9 cellular contexts compared by ENCODE assay signal in the genomic region with DNA sequence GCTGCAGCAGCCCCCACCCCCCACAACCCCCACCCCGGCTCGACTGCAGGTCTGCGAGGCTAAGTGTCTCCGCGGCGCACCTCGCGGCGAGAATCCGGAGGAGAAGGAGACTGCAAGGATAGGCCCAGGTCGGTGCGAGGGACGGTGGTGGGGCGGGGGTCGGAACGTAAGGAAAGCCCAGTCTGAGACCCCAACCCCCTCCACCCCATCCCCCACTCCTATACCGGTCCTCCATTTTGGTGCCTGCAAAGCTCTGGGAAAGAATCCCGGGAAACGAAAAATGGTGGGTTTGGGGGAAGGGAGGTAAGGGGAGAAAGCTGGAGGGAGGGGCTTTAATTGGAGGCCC. TPM values are rescaled to one million over a fixed set of nuclear protein-coding genes. Genes with fewer than 3 reads are reported as not detected.
DNase-seq lines count a peak whose midpoint lies in the region; ATAC-seq and TF ChIP-seq lines count a peak whose summit lies in the region.
"Had no signal": no experiment of that assay in that cellular context is flagged by ENCODE, and none has a peak within 500 bp of the region (broad histone marks: within the 10 kb centered on the region; RNA-seq: fewer than 3 reads in every experiment).

No MANE protein-coding gene starts in this region.

- H2AFZ ChIP-seq in KMS-11 (ENCODE audit: low read depth) (peak overlapping the region; percentile 59; the same call in 1 of the 2 replicates), MM.1S (ENCODE audit: low read length) (no peak overlapping the region)

- no peaks in the 10 kb centered on the region for H3K27me3 ChIP-seq in CD4-positive, CD25-positive, alpha-beta regulatory T cell (ENCODE audit: control insufficient read depth, insufficient read depth, low read length)
- H3K27me3 ChIP-seq in KMS-11 (ENCODE audit: insufficient read depth, low read depth) (no peaks in the 10 kb centered on the region), right atrium auricular region (no peaks in the 10 kb centered on the region), MM.1S (replicated peaks; ENCODE audit: insufficient read depth, low read length) (no peaks in the 10 kb centered on the region)

- peaks cover 0 to 1% (median 0%) of the 10 kb centered on the region in 7 donors for H3K9me3 Mint-ChIP-seq in CD4-positive, CD25-positive, alpha-beta regulatory T cell
- no peaks in the 10 kb centered on the region for H3K9me3 Mint-ChIP-seq in activated naive CD4-positive, alpha-beta T cell treated with anti-CD3 and anti-CD28 coated beads, Interleukin-2, amount 50 U/mL, for 24 hours

- no peaks in the 10 kb centered on the region for H3K4me1 ChIP-seq in CD4-positive, CD25-positive, alpha-beta regulatory T cell (ENCODE audit: control insufficient read depth, insufficient read depth, low read length, poor library complexity, severe bottlenecking)
- H3K4me1 ChIP-seq in KMS-11 (ENCODE audit: low read depth, poor library complexity, severe bottlenecking) = peaks cover 3% of the 10 kb centered on the region
- no peaks in the 10 kb centered on the region for H3K4me1 ChIP-seq in right atrium auricular region
- no peaks in the 10 kb centered on the region for H3K4me1 ChIP-seq in MM.1S (ENCODE audit: low read length)

- H3F3A ChIP-seq in MM.1S (ENCODE audit: insufficient read depth, low read length) = no peaks in the 10 kb centered on the region

- no peaks in the 10 kb centered on the region for H3K36me3 ChIP-seq in CD4-positive, CD25-positive, alpha-beta regulatory T cell (ENCODE audit: control insufficient read depth, insufficient read depth, low read length)
- H3K36me3 ChIP-seq in KMS-11 (ENCODE audit: insufficient read depth) (no peaks in the 10 kb centered on the region), right atrium auricular region (no peaks in the 10 kb centered on the region), MM.1S (replicated peaks; ENCODE audit: insufficient read depth, low read length) (no peaks in the 10 kb centered on the region)

- no peak for DNase-seq in CD4-positive, CD25-positive, alpha-beta regulatory T cell
- DNase-seq in right atrium auricular region (ENCODE audit: low spot score) (no peak), skeletal muscle cell (ENCODE audit: low read depth) (no peak), MM.1S (no peak), midbrain (lab: John Stamatoyannopoulos, UW) (no peak)

- H3K27me3 Mint-ChIP-seq in CD4-positive, CD25-positive, alpha-beta regulatory T cell = no peaks in the 10 kb centered on the region
- no peaks in the 10 kb centered on the region for H3K27me3 Mint-ChIP-seq in activated naive CD4-positive, alpha-beta T cell treated with anti-CD3 and anti-CD28 coated beads, Interleukin-2, amount 50 U/mL, for 24 hours

- peak overlapping the region; percentile 82 to 89 (median 87) for H3K4me3 Mint-ChIP-seq in CD4-positive, CD25-positive, alpha-beta regulatory T cell
- H3K4me3 Mint-ChIP-seq in activated naive CD4-positive, alpha-beta T cell treated with anti-CD3 and anti-CD28 coated beads, Interleukin-2, amount 50 U/mL, for 24 hours = peak overlapping the region; percentile 85

- no peak for ATAC-seq in CD4-positive, CD25-positive, alpha-beta regulatory T cell (ENCODE audit: low read depth in 2 of 2)
- no peak for ATAC-seq in HG02759 (IDR thresholded peaks at IDR 0.05; ENCODE audit: unreplicated experiment)

- H3K79me2 ChIP-seq in KMS-11 (ENCODE audit: insufficient read depth, low read depth) (no peaks in the 10 kb centered on the region), MM.1S (ENCODE audit: low read length) (no peaks in the 10 kb centered on the region)

- no peak for TF ChIP-seq CTCF in KMS-11 (conservative IDR thresholded peaks at IDR 0.05; ENCODE audit: low read depth, low read length)
- no peak for TF ChIP-seq CTCF in right atrium auricular region (IDR thresholded peaks at IDR 0.05)
- no peak for TF ChIP-seq CTCF in MM.1S (IDR thresholded peaks at IDR 0.05; ENCODE audit: low read length)

- H3K4me2 ChIP-seq in KMS-11 = peak overlapping the region; percentile 54; the same call in 1 of the 2 replicates
- no peak overlapping the region for H3K4me2 ChIP-seq in MM.1S (ENCODE audit: low read depth, low read length)

- no peak overlapping the region for H3K27ac ChIP-seq in CD4-positive, CD25-positive, alpha-beta regulatory T cell (ENCODE audit: insufficient read depth, low read length, poor library complexity, severe bottlenecking)
- peak overlapping the region; percentile 24; the same call in 1 of the 2 replicates for H3K27ac ChIP-seq in KMS-11
- H3K27ac ChIP-seq in right atrium auricular region = peak overlapping the region; percentile 79 to 89
- H3K27ac ChIP-seq in MM.1S (ENCODE audit: low read length) = no peak overlapping the region

- peak overlapping the region; percentile 53 for H3K4me3 ChIP-seq in CD4-positive, CD25-positive, alpha-beta regulatory T cell (ENCODE audit: low read depth, low read length)
- H3K4me3 ChIP-seq in KMS-11 (IDR thresholded peaks at IDR 0.05; ENCODE audit: insufficient read depth, low read depth, low read length) (no peak overlapping the region), right atrium auricular region (peak overlapping the region; percentile 72), skeletal muscle cell (ENCODE audit: low read depth, low read length) (peak overlapping the region; percentile 67), MM.1S (ENCODE audit: low read length) (no peak overlapping the region; the same call in 1 of the 2 replicates)

- H3K27ac Mint-ChIP-seq in CD4-positive, CD25-positive, alpha-beta regulatory T cell = peak overlapping the region; percentile 44 to 66 (median 55)
- H3K27ac Mint-ChIP-seq in activated naive CD4-positive, alpha-beta T cell treated with anti-CD3 and anti-CD28 coated beads, Interleukin-2, amount 50 U/mL, for 24 hours = no peak overlapping the region

- H3K9ac ChIP-seq in KMS-11 = peak overlapping the region; percentile 46; the same call in 1 of the 2 replicates
- H3K9ac ChIP-seq in MM.1S (ENCODE audit: low read length) = no peak overlapping the region

- peaks cover 3 to 9% (median 5%) of the 10 kb centered on the region in 4 donors for H3K4me1 Mint-ChIP-seq in CD4-positive, CD25-positive, alpha-beta regulatory T cell
- peaks cover 8% of the 10 kb centered on the region for H3K4me1 Mint-ChIP-seq in activated naive CD4-positive, alpha-beta T cell treated with anti-CD3 and anti-CD28 coated beads, Interleukin-2, amount 50 U/mL, for 24 hours

- H3K9me2 ChIP-seq in MM.1S (replicated peaks; ENCODE audit: insufficient read depth, low read length) = no peaks in the 10 kb centered on the region

- H3K9me3 ChIP-seq in CD4-positive, CD25-positive, alpha-beta regulatory T cell (ENCODE audit: control insufficient read depth in 2 of 2, low read length in 2 of 2) = no peaks in the 10 kb centered on the region
- no peaks in the 10 kb centered on the region for H3K9me3 ChIP-seq in right atrium auricular region
- no peaks in the 10 kb centered on the region for H3K9me3 ChIP-seq in MM.1S (replicated peaks; ENCODE audit: insufficient read depth, low read length)

- no peaks in the 10 kb centered on the region for H3K36me3 Mint-ChIP-seq in CD4-positive, CD25-positive, alpha-beta regulatory T cell
- H3K36me3 Mint-ChIP-seq in activated naive CD4-positive, alpha-beta T cell treated with anti-CD3 and anti-CD28 coated beads, Interleukin-2, amount 50 U/mL, for 24 hours = no peaks in the 10 kb centered on the region

- H4K20me1 ChIP-seq in KMS-11 (ENCODE audit: insufficient read depth) (no peaks in the 10 kb centered on the region), MM.1S (ENCODE audit: insufficient read depth, low read length) (no peaks in the 10 kb centered on the region)

RNA-seq across cellular contexts. Expression of gene BEX3, which starts 0.6 kb away (rescaled TPM):
- 29.2 TPM for total RNA-seq in CD4-positive, CD25-positive, alpha-beta regulatory T cell
- 100 to 1,000 TPM; 115 to 166 (median 150) TPM for polyA plus RNA-seq in CD4-positive, CD25-positive, alpha-beta regulatory T cell
- 100 to 1,000 TPM; 201 to 229 TPM for total RNA-seq in right atrium auricular region

RNA-seq across cellular contexts. Expression of gene TCEAL9, which starts 20.6 kb away (rescaled TPM):
- 1.2 TPM for total RNA-seq in CD4-positive, CD25-positive, alpha-beta regulatory T cell
- 1 to 10 TPM in 2 of 4 donors, under 1 TPM in 2; 0.39 to 1.7 (median 1.2) TPM for polyA plus RNA-seq in CD4-positive, CD25-positive, alpha-beta regulatory T cell
- 10 to 100 TPM; 43.3 to 56.9 TPM for total RNA-seq in right atrium auricular region

RNA-seq across cellular contexts. Expression of gene TCEAL7, which starts 46.9 kb away (rescaled TPM):
- total RNA-seq in CD4-positive, CD25-positive, alpha-beta regulatory T cell = not detected
- under 1 TPM in 1 of 4 donors, not detected in 3; 0.20 TPM for polyA plus RNA-seq in CD4-positive, CD25-positive, alpha-beta regulatory T cell
- 1 to 10 TPM; 7.8 to 8.0 TPM for total RNA-seq in right atrium auricular region
- total RNA-seq: HT1080 had no signal

Comparison
In these comparisons a context has a peak if more than half of its experiments do, and no peak if none do; other contexts are left out.
1. H3K27ac ChIP-seq: peak in KMS-11 (single experiment) and right atrium auricular region (2 of 2); none in CD4-positive, CD25-positive, alpha-beta regulatory T cell (single experiment) and MM.1S (single experiment).
2. H3K4me3 ChIP-seq: peak in CD4-positive, CD25-positive, alpha-beta regulatory T cell (single experiment), right atrium auricular region (2 of 2) and skeletal muscle cell (single experiment); none in KMS-11 (single experiment) and MM.1S (single experiment).
3. RNA of gene TCEAL9, which starts 20.6 kb away (total RNA-seq): 43.3 to 56.9 TPM in right atrium auricular region; 1.2 TPM in CD4-positive, CD25-positive, alpha-beta regulatory T cell (single experiment); every median in the first group is over 10 times any median in the second.